Comparison of ENCODE assay signal across 8 cellular contexts in the genomic region with DNA sequence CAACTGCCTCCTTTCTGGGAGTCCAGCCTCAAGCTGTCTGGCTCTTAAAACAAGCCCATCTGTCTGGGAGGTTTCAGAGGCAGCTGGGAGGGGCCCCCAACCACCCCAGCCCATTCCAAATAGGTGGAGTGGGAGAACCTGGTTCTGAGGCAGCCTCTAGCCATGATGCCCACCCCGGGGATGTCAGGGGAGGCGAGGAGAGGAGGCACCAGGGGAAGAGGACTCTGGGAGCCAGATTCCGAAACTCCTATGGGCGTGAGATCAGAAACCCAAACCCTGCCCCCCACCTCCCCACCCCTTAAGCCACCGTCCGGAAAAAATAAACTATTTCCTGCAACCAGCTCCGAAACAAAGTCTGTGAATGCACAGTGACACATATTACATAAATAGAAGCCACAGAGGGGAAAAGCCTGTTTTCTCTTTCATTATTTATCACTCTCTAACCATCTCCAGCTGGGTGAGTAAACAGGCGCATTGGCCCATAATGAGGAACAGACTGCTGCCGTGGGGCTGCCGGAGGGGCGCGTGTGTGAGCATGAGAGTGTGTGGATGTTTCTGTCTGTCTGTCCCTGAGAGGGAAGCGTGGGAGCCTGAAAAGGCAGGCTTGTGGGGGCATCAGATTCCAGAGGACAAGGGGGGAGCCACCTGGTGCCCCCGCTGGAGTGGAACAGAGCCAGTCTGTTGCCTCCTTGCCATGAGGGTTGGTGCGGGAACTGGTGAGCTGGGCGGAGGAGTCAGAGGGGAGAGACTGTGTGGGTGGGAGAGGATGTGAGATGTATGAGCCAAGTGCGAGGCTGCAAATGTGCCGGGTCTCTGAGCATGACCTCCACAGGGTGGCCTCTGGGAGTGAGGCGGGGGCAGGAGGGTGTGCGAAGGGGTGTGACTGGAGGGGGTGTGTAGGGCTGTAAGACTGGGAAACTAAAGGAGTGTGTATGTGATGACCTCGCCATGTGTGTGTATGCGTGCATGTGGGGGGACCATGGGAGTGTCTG. TPM values are rescaled to one million over a fixed set of nuclear protein-coding genes. Genes with fewer than 3 reads are reported as not detected.
DNase-seq lines count a peak whose midpoint lies in the region; ATAC-seq and TF ChIP-seq lines count a peak whose summit lies in the region.

No MANE protein-coding gene starts in this region.

- H3K9me3 Mint-ChIP-seq in activated naive CD4-positive, alpha-beta T cell treated with anti-CD3 and anti-CD28 coated beads, Interleukin-2, amount 50 U/mL, for 24 hours = no peaks in the 10 kb centered on the region
- no peaks in the 10 kb centered on the region for H3K9me3 Mint-ChIP-seq in natural killer cell treated with Interleukin-12 subunit alpha and Interleukin-12 subunit beta and Interleukin-15 and Interleukin-18, amount 100 ng/mL, for 72 hours

- H3K9me2 ChIP-seq in PC-3 (replicated peaks; ENCODE audit: low read length) = no peaks in the 10 kb centered on the region

- no peaks in the 10 kb centered on the region for H4K20me1 ChIP-seq in PC-3 (ENCODE audit: low read length)

- peak overlapping the region; percentile 73 for H2AFZ ChIP-seq in PC-3 (ENCODE audit: low read length)

- no peaks in the 10 kb centered on the region for H3K79me2 ChIP-seq in PC-3 (ENCODE audit: low read length)

- TF ChIP-seq CTCF in PC-3 (conservative IDR thresholded peaks at IDR 0.05; ENCODE audit: low read depth, low read length) (no peak), thyroid gland (IDR thresholded peaks at IDR 0.05) (no peak)

- H3K4me2 ChIP-seq in PC-3 (ENCODE audit: low read length) = peak overlapping the region; percentile 81

- 57 to 73% methylated on average over 22 of the region's 22 CpGs for WGBS in thyroid gland, 2 donors

- H3K36me3 ChIP-seq in PC-3 (ENCODE audit: low read depth, low read length) (no peaks in the 10 kb centered on the region), thyroid gland (no peaks in the 10 kb centered on the region)

- H3K27me3 ChIP-seq in PC-3 (ENCODE audit: low read length) = no peaks in the 10 kb centered on the region
- no peaks in the 10 kb centered on the region for H3K27me3 ChIP-seq in thyroid gland

- POLR2A ChIA-PET in PC-3 (lab: Charles Lee; ENCODE audit: unreplicated experiment) = interaction anchor here (0.6 kb wide), 1 partner anchor 8 kb away, joined by 4 read pairs; no protein-coding TSS in a partner anchor

- intact Hi-C loops in PC-3 (cut with micrococcal nuclease) = no loop called here
- intact Hi-C loops in thyroid gland (cut with DNase I) = no loop called here

- DNase-seq in Ammon's horn (ENCODE audit: low spot score) (peak; percentile 40), PC-3 (peak; percentile 56), NCI-H187 (lab: John Stamatoyannopoulos, UW) (no peak), thyroid gland (no peak)
- DNase-seq in natural killer cell treated with Interleukin-12 subunit alpha and Interleukin-12 subunit beta and Interleukin-15 and Interleukin-18, amount 100 ng/mL, for 72 hours (ENCODE audit: low spot score) = peak; percentile 93

- H3K36me3 Mint-ChIP-seq in activated naive CD4-positive, alpha-beta T cell treated with anti-CD3 and anti-CD28 coated beads, Interleukin-2, amount 50 U/mL, for 24 hours = no peaks in the 10 kb centered on the region
- no peaks in the 10 kb centered on the region for H3K36me3 Mint-ChIP-seq in natural killer cell treated with Interleukin-12 subunit alpha and Interleukin-12 subunit beta and Interleukin-15 and Interleukin-18, amount 100 ng/mL, for 72 hours

- peak overlapping the region; percentile 100 for H3K27ac Mint-ChIP-seq in activated naive CD4-positive, alpha-beta T cell treated with anti-CD3 and anti-CD28 coated beads, Interleukin-2, amount 50 U/mL, for 24 hours
- peak overlapping the region; percentile 90 to 96 for H3K27ac Mint-ChIP-seq in natural killer cell treated with Interleukin-12 subunit alpha and Interleukin-12 subunit beta and Interleukin-15 and Interleukin-18, amount 100 ng/mL, for 72 hours

- no peaks in the 10 kb centered on the region for H3F3A ChIP-seq in PC-3 (ENCODE audit: low read length, unreplicated experiment)

- TF ChIP-seq POLR2A in thyroid gland (IDR thresholded peaks at IDR 0.05) = no peak

- no peak overlapping the region for H3K9ac ChIP-seq in PC-3 (ENCODE audit: low read length)

- H3K4me3 Mint-ChIP-seq in activated naive CD4-positive, alpha-beta T cell treated with anti-CD3 and anti-CD28 coated beads, Interleukin-2, amount 50 U/mL, for 24 hours = peak overlapping the region; percentile 87
- H3K4me3 Mint-ChIP-seq in natural killer cell treated with Interleukin-12 subunit alpha and Interleukin-12 subunit beta and Interleukin-15 and Interleukin-18, amount 100 ng/mL, for 72 hours = peak overlapping the region; percentile 82

- no TSS peak for BruUV-seq in PC-3 (replicated peaks; lab: Mats Ljungman, UMichigan)

- H3K4me3 ChIP-seq in PC-3 (ENCODE audit: low read length) = peak overlapping the region; percentile 53
- no peak overlapping the region for H3K4me3 ChIP-seq in thyroid gland (replicated peaks in 1 of 3)

- no peaks in the 10 kb centered on the region for H3K27me3 Mint-ChIP-seq in activated naive CD4-positive, alpha-beta T cell treated with anti-CD3 and anti-CD28 coated beads, Interleukin-2, amount 50 U/mL, for 24 hours
- H3K27me3 Mint-ChIP-seq in natural killer cell treated with Interleukin-12 subunit alpha and Interleukin-12 subunit beta and Interleukin-15 and Interleukin-18, amount 100 ng/mL, for 72 hours = peaks cover 7 to 9% of the 10 kb centered on the region in 2 donors

- H3K4me1 ChIP-seq in PC-3 (ENCODE audit: insufficient read depth, low read length) (peaks cover 38% of the 10 kb centered on the region), thyroid gland (peaks cover 14 to 27% of the 10 kb centered on the region in 2 donors)

- peaks cover 46% of the 10 kb centered on the region for H3K4me1 Mint-ChIP-seq in activated naive CD4-positive, alpha-beta T cell treated with anti-CD3 and anti-CD28 coated beads, Interleukin-2, amount 50 U/mL, for 24 hours
- H3K4me1 Mint-ChIP-seq in natural killer cell treated with Interleukin-12 subunit alpha and Interleukin-12 subunit beta and Interleukin-15 and Interleukin-18, amount 100 ng/mL, for 72 hours (ENCODE audit: low read depth in 2 of 2) = peaks cover 60 to 71% of the 10 kb centered on the region in 2 donors

- H3K9me3 ChIP-seq in PC-3 (ENCODE audit: low read length) (no peaks in the 10 kb centered on the region), thyroid gland (no peaks in the 10 kb centered on the region)

- H3K27ac ChIP-seq in PC-3 (ENCODE audit: low read length) = peak overlapping the region; percentile 29; the same call in 1 of the 2 replicates
- no peak overlapping the region for H3K27ac ChIP-seq in thyroid gland

- CTCF ChIA-PET in PC-3 (lab: Charles Lee) = interaction anchor here (0.7 kb wide), 1 partner anchor 114 kb away, joined by 3 read pairs; no protein-coding TSS in a partner anchor

- peak; percentile 91 for ATAC-seq in GM18907 (IDR thresholded peaks at IDR 0.05; ENCODE audit: unreplicated experiment)
- peak; percentile 75 for ATAC-seq in HG03039 (IDR thresholded peaks at IDR 0.05; ENCODE audit: unreplicated experiment)
- ATAC-seq in PC-3 = peak; percentile 52
- peak; percentile 89 to 92 for ATAC-seq in natural killer cell treated with Interleukin-12 subunit alpha and Interleukin-12 subunit beta and Interleukin-15 and Interleukin-18, amount 100 ng/mL, for 72 hours

RNA-seq across cellular contexts. Expression of a gene that starts 14.3 kb away (rescaled TPM):
- total RNA-seq in PC-3 (2014; rRNA removed) (6.7 and 15.5 TPM in 2 replicates), thyroid gland (10 to 100 TPM; 12.6 to 42.4 (median 23.7) TPM)
- 100 to 1,000 TPM in 1 of 2 donors, 10 to 100 TPM in 1; 52.4 to 110 TPM for total RNA-seq in natural killer cell treated with Interleukin-12 subunit alpha and Interleukin-12 subunit beta and Interleukin-15 and Interleukin-18, amount 100 ng/mL, for 72 hours

Comparison
In these comparisons a context has a peak if more than half of its experiments do, and no peak if none do; other contexts are left out.
1. DNase-seq: peak in Ammon's horn (single experiment), PC-3 (single experiment) and natural killer cell treated with Interleukin-12 subunit alpha and Interleukin-12 subunit beta and Interleukin-15 and Interleukin-18, amount 100 ng/mL, for 72 hours (single experiment); none in NCI-H187 (0 of 2) and thyroid gland (0 of 2).
2. Peak in every context shown above with its lines, with median percentiles within 50 percentile points of each other: ATAC-seq.